Comparison of ENCODE assay signal across 18 cellular contexts in the genomic region with DNA sequence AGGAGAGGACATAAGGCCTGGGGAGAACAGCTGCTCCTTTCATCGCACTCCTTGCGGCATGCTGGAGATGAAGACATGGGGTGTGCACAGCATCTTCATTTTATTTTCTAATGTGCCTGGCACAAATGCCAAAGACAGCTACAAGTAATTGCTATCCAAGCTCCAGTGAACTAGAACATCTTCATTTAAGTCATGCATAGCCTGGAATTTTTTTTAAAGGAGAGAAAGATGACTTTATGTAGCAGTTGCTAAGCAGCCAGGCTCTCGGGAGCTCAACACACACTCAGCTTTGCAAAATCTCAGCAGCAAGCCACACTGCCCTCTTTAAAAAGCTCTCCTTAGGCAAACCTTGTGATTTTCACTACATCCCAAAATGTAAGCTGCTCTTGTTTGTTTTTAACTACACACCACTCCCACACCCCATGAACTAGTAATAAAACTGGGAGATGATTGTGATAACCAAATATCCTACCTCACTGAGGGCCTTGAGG.
DNase-seq lines count a peak whose midpoint lies in the region; ATAC-seq and TF ChIP-seq lines count a peak whose summit lies in the region.
"Had no signal": no experiment of that assay in that cellular context is flagged by ENCODE, and none has a peak within 500 bp of the region (broad histone marks: within the 10 kb centered on the region; RNA-seq: fewer than 3 reads in every experiment).

No MANE protein-coding gene starts in this region.

- TF ChIP-seq CTCF in VCaP (conservative IDR thresholded peaks at IDR 0.05) = no peak; the same call in 1 of the 2 replicates

- no peak overlapping the region for H3K4me3 Mint-ChIP-seq in T-helper 17 cell
- H3K4me3 Mint-ChIP-seq: endodermal cell; naive B cell; stimulated activated effector memory CD8-positive, alpha-beta T cell treated with anti-CD3 and anti-CD28 coated beads, Interleukin-12 subunit alpha, Interleukin-12 subunit beta, amount 100 ng/mL, for 72 hours had no signal

- DNase-seq in NCI-H2171 treated with DMSO at 0.1 percent for 48 hours (lab: John Stamatoyannopoulos, UW) (peak; percentile 21), NCI-H2171 (lab: John Stamatoyannopoulos, UW) (no peak), kidney glomerular epithelial cell (lab: John Stamatoyannopoulos, UW) (peak; percentile 92), stromal cell of bone marrow (ENCODE audit: low read depth) (peak; percentile 59), CD1c-positive myeloid dendritic cell (ENCODE audit: extremely low spot score) (no peak), HEK293T (ENCODE audit: extremely low spot score) (no peak), T-helper 17 cell (no peak)
- DNase-seq: activated CD4-positive, alpha-beta T cell treated with anti-CD3 and anti-CD28 coated beads for 4 hours; Calu3; central memory CD4-positive, alpha-beta T cell; endodermal cell; left cardiac atrium; naive B cell; NCI-H524 treated with DMSO at 0.1 percent for 48 hours had no signal

- no peak for ATAC-seq in T-helper 17 cell
- ATAC-seq: A549; activated naive CD4-positive, alpha-beta T cell treated with anti-CD3 and anti-CD28 coated beads, Interleukin-2, amount 50 U/mL, for 72 hours; left cardiac atrium; stimulated activated effector memory CD8-positive, alpha-beta T cell treated with anti-CD3 and anti-CD28 coated beads, Interleukin-12 subunit alpha, Interleukin-12 subunit beta, amount 100 ng/mL, for 72 hours had no signal

- peaks cover 26% of the 10 kb centered on the region for H3K27me3 Mint-ChIP-seq in T-helper 17 cell

- H3K27ac Mint-ChIP-seq in T-helper 17 cell = no peak overlapping the region
- H3K27ac Mint-ChIP-seq: activated naive CD4-positive, alpha-beta T cell treated with anti-CD3 and anti-CD28 coated beads, Interleukin-2, amount 50 U/mL, for 72 hours; endodermal cell; stimulated activated effector memory CD8-positive, alpha-beta T cell treated with anti-CD3 and anti-CD28 coated beads, Interleukin-12 subunit alpha, Interleukin-12 subunit beta, amount 100 ng/mL, for 72 hours had no signal

- POLR2A ChIA-PET in HEK293T (lab: Yijun Ruan, JAX) = no interaction called here

- peak overlapping the region; percentile 84 for H3K27ac ChIP-seq in VCaP
- H3K27ac ChIP-seq: A549 had no signal

- no peaks in the 10 kb centered on the region for H3K9me3 ChIP-seq in T-helper 17 cell (ENCODE audit: control insufficient read depth, low read length, poor library complexity, severe bottlenecking)
- H3K9me3 ChIP-seq: A549 had no signal

- no peaks in the 10 kb centered on the region for H3K4me1 Mint-ChIP-seq in T-helper 17 cell
- H3K4me1 Mint-ChIP-seq: naive B cell; stimulated activated effector memory CD8-positive, alpha-beta T cell treated with anti-CD3 and anti-CD28 coated beads, Interleukin-12 subunit alpha, Interleukin-12 subunit beta, amount 100 ng/mL, for 72 hours had no signal

- peaks cover 3% of the 10 kb centered on the region for H3K36me3 Mint-ChIP-seq in T-helper 17 cell (ENCODE audit: low read depth)
- H3K36me3 Mint-ChIP-seq: activated naive CD4-positive, alpha-beta T cell treated with anti-CD3 and anti-CD28 coated beads, Interleukin-2, amount 50 U/mL, for 72 hours; stimulated activated effector memory CD8-positive, alpha-beta T cell treated with anti-CD3 and anti-CD28 coated beads, Interleukin-12 subunit alpha, Interleukin-12 subunit beta, amount 100 ng/mL, for 72 hours had no signal

- CTCF ChIA-PET in HEK293T (lab: Yijun Ruan, JAX) = no interaction called here

TF ChIP-seq in HEK293T, 16 proteins besides CTCF, POLR2A, EP300 and RAD21:
- TF ChIP-seq NFRKB (IDR thresholded peaks at IDR 0.05) = no peak
- TF ChIP-seq FOXK2 (IDR thresholded peaks at IDR 0.05) = no peak
- no peak for TF ChIP-seq LEF1 (IDR thresholded peaks at IDR 0.05; ENCODE audit: borderline replicate concordance)
- TF ChIP-seq HDGF (IDR thresholded peaks at IDR 0.05; ENCODE audit: borderline replicate concordance) = no peak
- no peak for TF ChIP-seq SP1 (IDR thresholded peaks at IDR 0.05)
- TF ChIP-seq SUZ12 (IDR thresholded peaks at IDR 0.05) = no peak
- no peak for TF ChIP-seq L3MBTL2 (conservative IDR thresholded peaks at IDR 0.05)
- no peak for TF ChIP-seq FOXM1 (IDR thresholded peaks at IDR 0.05; ENCODE audit: borderline replicate concordance)
- TF ChIP-seq ZNF384 (IDR thresholded peaks at IDR 0.05) = no peak
- TF ChIP-seq PKNOX1 (IDR thresholded peaks at IDR 0.05) = no peak
- no peak for TF ChIP-seq TARDBP (IDR thresholded peaks at IDR 0.05)
- no peak for TF ChIP-seq BHLHE40 (IDR thresholded peaks at IDR 0.05; ENCODE audit: borderline replicate concordance)
- no peak for TF ChIP-seq ARNT (IDR thresholded peaks at IDR 0.05)

Comparison
In these comparisons a context has a peak if more than half of its experiments do, and no peak if none do; other contexts are left out.
1. DNase-seq: peak in NCI-H2171 treated with DMSO at 0.1 percent for 48 hours (single experiment), kidney glomerular epithelial cell (single experiment) and stromal cell of bone marrow (single experiment); none in NCI-H2171 (single experiment), CD1c-positive myeloid dendritic cell (single experiment), HEK293T (single experiment) and T-helper 17 cell (0 of 3).